Comparison of ENCODE assay signal across 2 cellular contexts in the genomic region with DNA sequence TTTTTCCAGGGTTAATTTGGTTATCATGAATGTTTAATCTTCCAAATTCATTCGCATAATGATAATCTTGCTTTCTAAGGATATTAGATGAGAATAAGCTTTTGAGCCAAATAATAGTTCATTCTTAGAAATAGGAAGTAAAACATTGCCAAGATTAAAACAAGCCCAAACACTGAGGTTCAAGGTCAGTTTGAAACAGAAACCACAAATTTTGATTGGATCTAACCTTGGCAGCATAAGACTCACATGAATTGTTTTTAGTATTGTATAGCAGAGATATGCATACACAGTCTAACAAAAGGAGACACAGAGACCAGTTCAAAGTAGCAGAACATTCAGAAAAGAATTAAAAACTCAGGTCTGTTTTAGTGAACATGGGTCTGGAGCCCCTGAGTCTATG.
TF ChIP-seq lines count a peak whose summit lies in the region.

No MANE protein-coding gene starts in this region.

TF ChIP-seq in GM12891, 5 proteins besides CTCF, POLR2A, EP300 and RAD21:
- TF ChIP-seq SPI1 (IDR thresholded peaks at IDR 0.05; ENCODE audit: low read depth, low read length), result no peak
- TF ChIP-seq POLR2AphosphoS5 (IDR thresholded peaks at IDR 0.05; ENCODE audit: low read depth, low read length), result no peak
- no peak for TF ChIP-seq PAX5 (IDR thresholded peaks at IDR 0.05; ENCODE audit: insufficient read depth, low read length, severe bottlenecking)
- TF ChIP-seq POU2F2 (IDR thresholded peaks at IDR 0.05; ENCODE audit: low read depth, low read length), result no peak
- no peak for TF ChIP-seq TAF1 (IDR thresholded peaks at IDR 0.05; ENCODE audit: low read depth, low read length)

TF ChIP-seq in H1, 55 proteins besides CTCF, POLR2A, EP300 and RAD21:
- TF ChIP-seq EZH2 (IDR thresholded peaks at IDR 0.05; ENCODE audit: low read depth, low read length, severe bottlenecking) (no peak), JUND (IDR thresholded peaks at IDR 0.05; ENCODE audit: low read length) (no peak), TEAD4 (IDR thresholded peaks at IDR 0.05; ENCODE audit: low read depth, low read length) (no peak), SP4 (IDR thresholded peaks at IDR 0.05; ENCODE audit: low read length) (no peak), POLR2AphosphoS5 (IDR thresholded peaks at IDR 0.05; ENCODE audit: low read depth, low read length) (no peak), TAF1 (IDR thresholded peaks at IDR 0.05; ENCODE audit: low read depth, low read length) (no peak), SUZ12 (IDR thresholded peaks at IDR 0.05; ENCODE audit: low read length) (no peak), RFX5 (IDR thresholded peaks at IDR 0.05; ENCODE audit: borderline replicate concordance, low read depth, low read length) (no peak), FOSL1 (IDR thresholded peaks at IDR 0.05; ENCODE audit: insufficient read depth, low read depth, low read length) (no peak), RXRA (IDR thresholded peaks at IDR 0.05; ENCODE audit: insufficient read depth, low read depth, low read length) (no peak)
- TF ChIP-seq, protein P1, sequence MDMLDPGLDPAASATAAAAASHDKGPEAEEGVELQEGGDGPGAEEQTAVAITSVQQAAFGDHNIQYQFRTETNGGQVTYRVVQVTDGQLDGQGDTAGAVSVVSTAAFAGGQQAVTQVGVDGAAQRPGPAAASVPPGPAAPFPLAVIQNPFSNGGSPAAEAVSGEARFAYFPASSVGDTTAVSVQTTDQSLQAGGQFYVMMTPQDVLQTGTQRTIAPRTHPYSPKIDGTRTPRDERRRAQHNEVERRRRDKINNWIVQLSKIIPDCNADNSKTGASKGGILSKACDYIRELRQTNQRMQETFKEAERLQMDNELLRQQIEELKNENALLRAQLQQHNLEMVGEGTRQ (IDR thresholded peaks at IDR 0.05; ENCODE audit: low read length), result no peak
